Comparison of ENCODE assay signal across 8 cellular contexts in the genomic region with DNA sequence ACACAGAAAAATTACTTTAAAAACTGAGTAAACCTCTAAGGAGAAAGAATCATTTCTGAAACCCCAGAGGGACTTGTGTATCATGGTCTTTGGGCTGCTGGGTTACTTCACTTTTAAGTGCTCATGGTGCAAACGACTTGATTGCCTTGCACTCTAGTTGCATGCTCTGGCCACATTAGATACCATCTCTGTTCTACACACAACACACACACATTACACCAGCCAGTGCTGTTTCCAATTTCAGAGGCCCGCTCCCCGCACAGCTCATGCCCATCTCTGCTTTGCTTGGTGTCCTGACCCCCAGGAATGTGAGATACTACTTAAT. TPM values are rescaled to one million over a fixed set of nuclear protein-coding genes. Genes with fewer than 3 reads are reported as not detected.
DNase-seq lines count a peak whose midpoint lies in the region; FAIRE-seq and TF ChIP-seq lines count a peak whose summit lies in the region.

No MANE protein-coding gene starts in this region.

- H3K27ac ChIP-seq in DOHH2 (ENCODE audit: low read depth, low read length) (no peak overlapping the region), ascending aorta (peak overlapping the region in 1 of 2 donors; percentile 95), keratinocyte (ENCODE audit: control insufficient read depth, insufficient read depth, low read length) (peak overlapping the region; percentile 59)

- H3K4me1 ChIP-seq in DOHH2 (ENCODE audit: control insufficient read depth, low read length) (peaks cover 42% of the 10 kb centered on the region), ascending aorta (peaks cover 0 to 17% of the 10 kb centered on the region in 2 donors), keratinocyte (ENCODE audit: control insufficient read depth, extremely low read depth, insufficient read depth, low read length) (peaks cover 26% of the 10 kb centered on the region)

- peak; percentile 32 for FAIRE-seq in keratinocyte (lab: Jason Lieb, UNC)

- H3K9me3 ChIP-seq in DOHH2 (ENCODE audit: control insufficient read depth, insufficient read depth, low read length) = no peaks in the 10 kb centered on the region
- H3K9me3 ChIP-seq in ascending aorta = no peaks in the 10 kb centered on the region
- no peaks in the 10 kb centered on the region for H3K9me3 ChIP-seq in keratinocyte (ENCODE audit: control insufficient read depth, low read depth, low read length)

- no peaks in the 10 kb centered on the region for H3K9me1 ChIP-seq in keratinocyte (ENCODE audit: control insufficient read depth, extremely low read depth, insufficient read depth, low read length)

- intact Hi-C loops in ascending aorta (cut with DNase I) = loop anchor here (5.0 to 10.0 kb wide), 5 partner anchors 53 to 1850 kb away; a partner anchor contains a TSS

- H3F3A ChIP-seq in DOHH2 (ENCODE audit: control insufficient read depth, insufficient read depth) = peaks cover 19% of the 10 kb centered on the region

- peak overlapping the region; percentile 62 for H3K9ac ChIP-seq in keratinocyte (ENCODE audit: control insufficient read depth, extremely low read depth, insufficient read depth, low read length)

- dilution Hi-C loops in keratinocyte (cut with MboI; ENCODE audit: extremely low pct_ligation_motif_present, low sequenced_read_pairs) = no loop called here

- H3K4me3 ChIP-seq in DOHH2 (ENCODE audit: low read length) = peak overlapping the region; percentile 98
- peak overlapping the region; percentile 89 to 98 for H3K4me3 ChIP-seq in ascending aorta
- H3K4me3 ChIP-seq in keratinocyte (ENCODE audit: control insufficient read depth in 2 of 3, extremely low read depth in 1 of 3, insufficient read depth in 2 of 3, low read depth in 1 of 3, low read length in 3 of 3) = peak overlapping the region; percentile 62 to 85 (median 65)

- peak overlapping the region; percentile 97 for H3K4me2 ChIP-seq in DOHH2 (ENCODE audit: low read length)
- H3K4me2 ChIP-seq in keratinocyte (ENCODE audit: control insufficient read depth, extremely low read depth, insufficient read depth, low read depth, low read length) = peak overlapping the region; percentile 95

- H3K27me3 ChIP-seq in DOHH2 (ENCODE audit: control insufficient read depth, low read length) (peaks cover 11% of the 10 kb centered on the region), ascending aorta (no peaks in the 10 kb centered on the region), keratinocyte (ENCODE audit: control insufficient read depth, extremely low read depth, insufficient read depth, low read length) (no peaks in the 10 kb centered on the region)

- no peaks in the 10 kb centered on the region for H3K36me3 ChIP-seq in DOHH2 (ENCODE audit: control insufficient read depth, low read length)
- H3K36me3 ChIP-seq in ascending aorta = no peaks in the 10 kb centered on the region
- H3K36me3 ChIP-seq in keratinocyte (ENCODE audit: control insufficient read depth in 2 of 2, extremely low read depth in 1 of 2, insufficient read depth in 2 of 2, low read length in 2 of 2) = no peaks in the 10 kb centered on the region

- DNase-seq in NCI-H748 (lab: John Stamatoyannopoulos, UW; ENCODE audit: unreplicated experiment) (peak; percentile 81), ascending aorta (ENCODE audit: low spot score in 2 of 2) (no peak), keratinocyte (ENCODE audit: low read depth, low spot score) (no peak), superior temporal gyrus (ENCODE audit: extremely low spot score) (peak; percentile 60), NCI-H446 (lab: John Stamatoyannopoulos, UW) (no peak), amniotic stem cell (lab: John Stamatoyannopoulos, UW) (no peak), SW 1271 (lab: John Stamatoyannopoulos, UW) (no peak)

- H4K20me1 ChIP-seq in DOHH2 (ENCODE audit: control insufficient read depth, insufficient read depth, low read depth, low read length) = peaks cover 6% of the 10 kb centered on the region; the same call in 1 of the 2 replicates
- peaks cover 5% of the 10 kb centered on the region for H4K20me1 ChIP-seq in keratinocyte (ENCODE audit: control insufficient read depth, extremely low read depth, insufficient read depth, low read length)

- H3K9me2 ChIP-seq in DOHH2 (replicated peaks; ENCODE audit: control insufficient read depth, low read length) = no peaks in the 10 kb centered on the region

- TF ChIP-seq CTCF in DOHH2 (IDR thresholded peaks at IDR 0.05; ENCODE audit: low read depth, low read length, poor library complexity, severe bottlenecking) (no peak), ascending aorta (IDR thresholded peaks at IDR 0.05) (no peak), keratinocyte (optimal IDR thresholded peaks at IDR 0.05 in 1 of 3, IDR thresholded peaks at IDR 0.05 in 1 of 3, conservative IDR thresholded peaks at IDR 0.05 in 1 of 3; ENCODE audit: extremely low read depth in 1 of 3, insufficient read depth in 2 of 3, low read length in 3 of 3) (no peak)

- H2AFZ ChIP-seq in keratinocyte (ENCODE audit: control insufficient read depth, low read length) = peak overlapping the region; percentile 31

- H3K79me2 ChIP-seq in DOHH2 (ENCODE audit: control insufficient read depth, low read length) (peaks cover 46% of the 10 kb centered on the region), keratinocyte (ENCODE audit: control insufficient read depth, insufficient read depth, low read length) (peaks cover 75% of the 10 kb centered on the region)

RNA-seq across cellular contexts. Expression of a gene that starts 2.1 kb away (rescaled TPM):
- 64.5 TPM for total RNA-seq in ascending aorta
- 24.9 to 44.0 TPM (median 43.3 TPM) in 3 replicates for polyA plus RNA-seq in keratinocyte
- 8.5 TPM for polyA plus RNA-seq in keratinocyte (2011; ENCODE audit: low read depth)
- 26.2 and 53.3 TPM in 2 replicates for polyA plus RNA-seq in keratinocyte (2011; cell fraction: cytosol; rRNA removed)
- polyA plus RNA-seq in keratinocyte (2011; cell fraction: nucleus; rRNA removed) = 47.2 and 53.1 TPM in 2 replicates
- polyA plus RNA-seq in keratinocyte (2012; ENCODE audit: low replicate concordance) = 26.5 and 65.2 TPM in 2 replicates
- polyA minus RNA-seq in keratinocyte = 30.8 to 95.0 TPM (median 41.5 TPM) in 3 replicates
- polyA minus RNA-seq in keratinocyte (2011; cell fraction: cytosol; rRNA and poly(A)+ RNA removed) = 63.1 TPM
- polyA minus RNA-seq in keratinocyte (2011; cell fraction: nucleus; rRNA and poly(A)+ RNA removed) = 61.9 and 124 TPM in 2 replicates

Comparison
In these comparisons a context has a peak if more than half of its experiments do, and no peak if none do; other contexts are left out.
1. DNase-seq: peak in NCI-H748 (single experiment) and superior temporal gyrus (single experiment); none in ascending aorta (0 of 2), keratinocyte (single experiment), NCI-H446 (0 of 2), amniotic stem cell (single experiment) and SW 1271 (0 of 2).
2. Peak in every context shown above with its lines, with median percentiles within 50 percentile points of each other: H3K4me3 ChIP-seq.